In genomic region chr12:76890407-76891143, GRCh38 we compare ENCODE assay signal across 14 cellular contexts. TPM values are rescaled to one million over a fixed set of nuclear protein-coding genes. Genes with fewer than 3 reads are reported as not detected.
DNase-seq lines count a peak whose midpoint lies in the region; ATAC-seq, FAIRE-seq and TF ChIP-seq lines count a peak whose summit lies in the region.
"Had no signal": no experiment of that assay in that cellular context is flagged by ENCODE, and none has a peak within 500 bp of the region (broad histone marks: within the 10 kb centered on the region; RNA-seq: fewer than 3 reads in every experiment).

No MANE protein-coding gene starts in this region.

- no peaks in the 10 kb centered on the region for H3K9me2 ChIP-seq in HCT116 (ENCODE audit: insufficient read depth)

- no peak overlapping the region for H3K27ac ChIP-seq in HCT116 (ENCODE audit: low read depth, low read length)
- no peak overlapping the region for H3K27ac ChIP-seq in mesenchymal stem cell (ENCODE audit: low read length, poor library complexity, severe bottlenecking)
- H3K27ac ChIP-seq: C4-2B, skin epidermis had no signal

- H3K27me3 ChIP-seq in HCT116 (ENCODE audit: insufficient read depth, low read length) (no peaks in the 10 kb centered on the region), bronchial epithelial cell (ENCODE audit: control insufficient read depth, insufficient read depth, low read length) (no peaks in the 10 kb centered on the region), mesenchymal stem cell (ENCODE audit: control insufficient read depth in 1 of 2, insufficient read depth in 1 of 2, low read length in 2 of 2) (peaks cover 0 to 7% of the 10 kb centered on the region in 2 experiments)

- no peak overlapping the region for H2BK15ac ChIP-seq in mesenchymal stem cell (ENCODE audit: low read depth, poor library complexity, severe bottlenecking)

- no peak for TF ChIP-seq RAD21 in HCT116 (IDR thresholded peaks at IDR 0.05; ENCODE audit: low read depth)

- no peak overlapping the region for H2AK5ac ChIP-seq in mesenchymal stem cell (ENCODE audit: low read length, severe bottlenecking)

- H3K9me3 Mint-ChIP-seq in WTC11, result peaks cover 19% of the 10 kb centered on the region

- no peaks in the 10 kb centered on the region; the same call in 1 of the 2 replicates for H3K27me3 Mint-ChIP-seq in WTC11 (ENCODE audit: low read depth)

- H4K91ac ChIP-seq in mesenchymal stem cell (ENCODE audit: low read length), result no peak overlapping the region

- no peaks in the 10 kb centered on the region for H3K79me2 ChIP-seq in HCT116 (ENCODE audit: insufficient read depth, low read length)

- no peak overlapping the region for H3K23ac ChIP-seq in mesenchymal stem cell (ENCODE audit: low read length in 2 of 2)

- peaks cover 0 to 8% of the 10 kb centered on the region in 2 experiments; a peak in 3 of 4 replicates for H3K4me1 ChIP-seq in HCT116 (ENCODE audit: control insufficient read depth in 1 of 2, insufficient read depth in 2 of 2, low read length in 2 of 2)
- H3K4me1 ChIP-seq in mesenchymal stem cell (ENCODE audit: control insufficient read depth, insufficient read depth, low read depth, low read length), result no peaks in the 10 kb centered on the region

- intact Hi-C loops in HCT116 (cut with micrococcal nuclease), result no loop called here

- H3K9me3 ChIP-seq in HCT116 (ENCODE audit: control insufficient read depth in 1 of 2, insufficient read depth in 1 of 2, low read depth in 1 of 2, low read length in 2 of 2) (no peaks in the 10 kb centered on the region), mesenchymal stem cell (ENCODE audit: control insufficient read depth, low read length) (peaks cover 21% of the 10 kb centered on the region)

- RAD21 ChIA-PET in HCT116 (lab: Charles Lee; ENCODE audit: low non-redundant PET in 1 of 2, low total read pairs in 2 of 2, uncharacterized antibody in 2 of 2, unreplicated experiment in 2 of 2), result no interaction called here

- no peak overlapping the region for H2BK12ac ChIP-seq in mesenchymal stem cell (ENCODE audit: low read length in 2 of 2)

- no peak overlapping the region for H3K9ac ChIP-seq in HCT116 (ENCODE audit: low read length)
- H3K9ac ChIP-seq in mesenchymal stem cell (ENCODE audit: low read length), result no peak overlapping the region

- TF ChIP-seq CTCF in HCT116 (IDR thresholded peaks at IDR 0.05 in 2 of 3, conservative IDR thresholded peaks at IDR 0.05 in 1 of 3; ENCODE audit: borderline replicate concordance in 1 of 3, insufficient read depth in 1 of 3, low read depth in 2 of 3, low read length in 2 of 3) (no peak), WTC11 (IDR thresholded peaks at IDR 0.05) (no peak), bronchial epithelial cell (IDR thresholded peaks at IDR 0.05; ENCODE audit: insufficient read depth, low read length, severe bottlenecking) (no peak)

- DNase-seq in HCT116 (ENCODE audit: low read depth, low spot score), result peak; percentile 12
- no peak for DNase-seq in WTC11 (ENCODE audit: low spot score)
- DNase-seq in bronchial epithelial cell (ENCODE audit: low read depth), result peak; percentile 74
- DNase-seq in stimulated activated CD4-positive, alpha-beta T cell treated with anti-CD3 and anti-CD28 coated beads, Interleukin-4, amount 100 ng/mL, for 24 hours, result peak; percentile 51
- DNase-seq in mesenchymal stem cell, result no peak
- no peak for DNase-seq in NCI-H526 treated with DMSO at 0.1 percent for 48 hours (lab: John Stamatoyannopoulos, UW)
- DNase-seq: MV-4-11, NCI-H510A, Right ventricle myocardium superior had no signal

- BruUV-seq in HCT116 (replicated peaks; lab: Mats Ljungman, UMichigan), result no TSS peak

- WGBS in mesenchymal stem cell, result 63% methylated on average over 4 of the region's 7 CpGs

- H3K4me3 Mint-ChIP-seq in WTC11, result no peak overlapping the region
- H3K4me3 Mint-ChIP-seq: neural crest cell had no signal

- H3K18ac ChIP-seq in mesenchymal stem cell (ENCODE audit: low read depth in 1 of 2, low read length in 2 of 2), result no peak overlapping the region

- no peak overlapping the region for H2BK5ac ChIP-seq in mesenchymal stem cell (ENCODE audit: low read depth, low read length, poor library complexity, severe bottlenecking)

- H4K20me1 ChIP-seq in HCT116 (ENCODE audit: insufficient read depth), result no peaks in the 10 kb centered on the region

- 0 out of 2 replicates have a peak overlapping the region, but pooled peaks have one; percentile 3 for H3K4me2 ChIP-seq in HCT116 (ENCODE audit: low read length)
- no peak overlapping the region for H3K4me2 ChIP-seq in mesenchymal stem cell (ENCODE audit: low read length, poor library complexity, severe bottlenecking)

- H3K27ac Mint-ChIP-seq in WTC11, result no peak overlapping the region; the same call in 1 of the 2 replicates

- H4K8ac ChIP-seq in mesenchymal stem cell (ENCODE audit: low read length), result no peak overlapping the region

- POLR2A ChIA-PET in HCT116 (lab: Charles Lee), result no interaction called here
- POLR2A ChIA-PET in WTC11 (lab: Charles Lee), result interaction anchor here (1.3 kb wide), 1 partner anchor 12 kb away, joined by 3 read pairs; the partner anchor contains the start of gene CSRP2

- no peaks in the 10 kb centered on the region for H3K79me1 ChIP-seq in mesenchymal stem cell (replicated peaks; ENCODE audit: low read length, poor library complexity, severe bottlenecking)

- no peak for FAIRE-seq in bronchial epithelial cell (lab: Jason Lieb, UNC)

- H3K36me3 ChIP-seq in HCT116 (ENCODE audit: control insufficient read depth in 1 of 2, insufficient read depth in 2 of 2, low read length in 2 of 2), result no peaks in the 10 kb centered on the region
- no peaks in the 10 kb centered on the region for H3K36me3 ChIP-seq in bronchial epithelial cell (ENCODE audit: control insufficient read depth, insufficient read depth, low read length)
- no peaks in the 10 kb centered on the region for H3K36me3 ChIP-seq in mesenchymal stem cell (ENCODE audit: control insufficient read depth in 1 of 2, insufficient read depth in 2 of 2, low read depth in 1 of 2, low read length in 2 of 2)

- H3K36me3 Mint-ChIP-seq in WTC11, result peaks cover 16% of the 10 kb centered on the region

- peaks cover 21% of the 10 kb centered on the region for H3K4me1 Mint-ChIP-seq in WTC11
- H3K4me1 Mint-ChIP-seq: neural crest cell had no signal

- H2BK120ac ChIP-seq in mesenchymal stem cell (ENCODE audit: low read depth, low read length), result no peak overlapping the region

- H3K4me3 ChIP-seq in HCT116 (replicated peaks in 1 of 2; ENCODE audit: low read depth in 1 of 2, low read length in 2 of 2) (no peak overlapping the region), bronchial epithelial cell (ENCODE audit: low read depth, low read length) (no peak overlapping the region), mesenchymal stem cell (ENCODE audit: insufficient read depth in 1 of 2, low read depth in 1 of 2, low read length in 2 of 2) (no peak overlapping the region)
- H3K4me3 ChIP-seq: skin epidermis had no signal

- CTCF ChIA-PET in HCT116 (lab: Charles Lee) (no interaction called here), WTC11 (lab: Charles Lee) (interaction anchor here (1.4 kb wide), 1 partner anchor 120 kb away, joined by 4 read pairs; no protein-coding TSS in a partner anchor)

- H2AFZ ChIP-seq in HCT116 (ENCODE audit: low read depth, low read length, poor library complexity, severe bottlenecking) (peak overlapping the region; percentile 73), mesenchymal stem cell (ENCODE audit: low read depth, low read length) (no peak overlapping the region)

- H3K14ac ChIP-seq in mesenchymal stem cell (ENCODE audit: low read length in 2 of 2), result no peak overlapping the region

- TF ChIP-seq POLR2A in HCT116 (IDR thresholded peaks at IDR 0.05; ENCODE audit: borderline replicate concordance, extremely low read depth, insufficient read depth, insufficient read length), result no peak

- H3K4ac ChIP-seq in mesenchymal stem cell (ENCODE audit: low read depth in 1 of 2, low read length in 2 of 2), result no peak overlapping the region

- ATAC-seq in HCT116 (peak; percentile 78), WTC11 (peak; percentile 52; the same call in 1 of the 2 replicates), GM18517 (IDR thresholded peaks at IDR 0.05; ENCODE audit: unreplicated experiment) (no peak), GM19395 (IDR thresholded peaks at IDR 0.05; ENCODE audit: unreplicated experiment) (no peak)

TF ChIP-seq in HCT116, 20 proteins besides CTCF, POLR2A, EP300 and RAD21:
- TF ChIP-seq EGR1 (IDR thresholded peaks at IDR 0.05; ENCODE audit: low read depth) (peak; percentile 60; the same call in 1 of the 2 replicates), SRF (IDR thresholded peaks at IDR 0.05; ENCODE audit: low read depth) (no peak), JUND (IDR thresholded peaks at IDR 0.05) (0 out of 2 replicates have a peak, but pooled peaks have one; percentile 18)

TF ChIP-seq in WTC11, 78 proteins besides CTCF, POLR2A, EP300 and RAD21 (continues in another document):
- TF ChIP-seq GTF2I (CRISPR knock-in tag; conservative IDR thresholded peaks at IDR 0.05), result no peak
- TF ChIP-seq TCF7 (CRISPR knock-in tag; IDR thresholded peaks at IDR 0.05; ENCODE audit: low read depth), result no peak

RNA-seq across cellular contexts. Expression of gene CSRP2, which starts 11.8 kb away (rescaled TPM):
- total RNA-seq in HCT116 (2021; ENCODE audit: unreplicated experiment), result 36.1 TPM
- 44.8 and 66.4 TPM in 2 replicates for polyA plus RNA-seq in HCT116 (2012)
- total RNA-seq in WTC11 (2021), result 157 to 179 TPM (median 176 TPM) in 3 replicates
- total RNA-seq in bronchial epithelial cell, result 19.5 and 25.5 TPM in 2 replicates
- 26.6 TPM for polyA plus RNA-seq in mesenchymal stem cell (2013, experiment 1 of 2)
- polyA plus RNA-seq in mesenchymal stem cell (2013, experiment 2 of 2), result 27.7 TPM

Comparison
In these comparisons a context has a peak if more than half of its experiments do, and no peak if none do; other contexts are left out.
1. ATAC-seq: peak in HCT116 (single experiment) and WTC11 (single experiment); none in GM18517 (single experiment) and GM19395 (single experiment).
2. DNase-seq: peak in HCT116 (single experiment), bronchial epithelial cell (single experiment) and stimulated activated CD4-positive, alpha-beta T cell treated with anti-CD3 and anti-CD28 coated beads, Interleukin-4, amount 100 ng/mL, for 24 hours (single experiment); none in WTC11 (single experiment), mesenchymal stem cell (single experiment) and NCI-H526 treated with DMSO at 0.1 percent for 48 hours (single experiment).